ENCODE assay signal across 2 cellular contexts in genomic region chr4:22712105-22712504, GRCh38.
TF ChIP-seq lines count a peak whose summit lies in the region.

No MANE protein-coding gene starts in this region.

TF ChIP-seq in GM12878, 131 proteins besides CTCF, POLR2A, EP300 and RAD21:
- TF ChIP-seq MEF2B (IDR thresholded peaks at IDR 0.05; ENCODE audit: partially characterized antibody, poor library complexity, severe bottlenecking) = no peak
- TF ChIP-seq ATF7 (IDR thresholded peaks at IDR 0.05; ENCODE audit: low read depth) = peak; percentile 63

TF ChIP-seq in HepG2, 621 proteins besides CTCF, POLR2A, EP300 and RAD21:
- peak; percentile 93 for TF ChIP-seq CREB1 (IDR thresholded peaks at IDR 0.05)
- no peak for TF ChIP-seq CREB1 (CRISPR knock-in tag; IDR thresholded peaks at IDR 0.05)
- no peak for TF ChIP-seq KAT8 (CRISPR knock-in tag; IDR thresholded peaks at IDR 0.05)
- peak; percentile 97 for TF ChIP-seq ATF7 (IDR thresholded peaks at IDR 0.05)
- TF ChIP-seq ATF7 (CRISPR knock-in tag; IDR thresholded peaks at IDR 0.05) = no peak
